ENCODE assay signal across 8 cellular contexts in the genomic region with DNA sequence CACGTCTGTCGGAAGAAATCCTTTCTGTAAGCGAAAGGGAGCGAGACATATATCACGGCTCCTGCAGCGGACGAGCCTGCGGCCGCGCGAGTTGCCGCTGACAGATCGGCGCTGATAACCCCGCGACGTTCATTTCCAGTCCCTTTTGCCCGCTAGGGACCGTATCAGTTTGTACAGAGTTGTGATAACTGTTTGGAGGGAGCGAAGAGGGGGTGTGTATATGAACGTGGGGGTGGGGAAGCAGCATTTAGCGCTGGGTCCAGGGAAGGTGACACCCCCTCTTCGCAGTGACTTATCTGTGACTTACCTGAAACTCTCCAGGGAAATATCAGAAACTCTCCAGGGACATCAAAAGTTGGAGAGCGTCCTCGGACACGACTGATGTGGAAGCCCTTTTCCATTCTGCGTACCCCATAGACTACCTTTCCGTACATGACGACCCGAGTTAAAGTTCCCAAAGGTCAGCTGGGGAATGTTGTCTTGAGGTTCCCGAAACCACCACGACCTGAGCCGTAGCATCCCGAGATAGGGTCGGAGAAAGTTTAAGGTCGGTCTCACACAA. TPM values are rescaled to one million over a fixed set of nuclear protein-coding genes. Genes with fewer than 3 reads are reported as not detected.
DNase-seq lines count a peak whose midpoint lies in the region; ATAC-seq lines count a peak whose summit lies in the region.

No MANE protein-coding gene starts in this region.

- H3K9me3 ChIP-seq in HUES48 (ENCODE audit: control insufficient read depth, insufficient read depth, low read length) = no peaks in the 10 kb centered on the region; the same call in 1 of the 2 replicates
- no peaks in the 10 kb centered on the region for H3K9me3 ChIP-seq in iPS-18a (ENCODE audit: control insufficient read depth, low read depth, low read length)
- H3K9me3 ChIP-seq in thymus (ENCODE audit: control insufficient read depth) = peaks cover 1% of the 10 kb centered on the region

- ATAC-seq in HG03439 (IDR thresholded peaks at IDR 0.05; ENCODE audit: unreplicated experiment) (no peak), GM21825 (IDR thresholded peaks at IDR 0.05; ENCODE audit: unreplicated experiment) (no peak)

- H3K27ac ChIP-seq in HUES48 (ENCODE audit: low read depth, low read length) = no peak overlapping the region
- no peak overlapping the region for H3K27ac ChIP-seq in iPS-18a (ENCODE audit: low read length)
- no peak overlapping the region for H3K27ac ChIP-seq in thymus (ENCODE audit: low read depth)

- WGBS in thymus = 4% methylated on average over 36 of the region's 36 CpGs

- H3K27me3 ChIP-seq in HUES48 (ENCODE audit: control insufficient read depth, insufficient read depth, low read length) = peaks cover 95% of the 10 kb centered on the region
- H3K27me3 ChIP-seq in iPS-18a (ENCODE audit: control insufficient read depth, insufficient read depth, low read length) = peaks cover 100% of the 10 kb centered on the region
- H3K27me3 ChIP-seq in thymus (ENCODE audit: control insufficient read depth, insufficient read depth) = peaks cover 95% of the 10 kb centered on the region

- H3K9ac ChIP-seq in HUES48 (ENCODE audit: low read depth, low read length) (no peak overlapping the region), iPS-18a (ENCODE audit: low read length) (no peak overlapping the region)

- DNase-seq in 8988T = peak; percentile 94
- peak; percentile 15 for DNase-seq in activated gamma-delta T cell (lab: John Stamatoyannopoulos, UW)
- DNase-seq in epidermal melanocyte (ENCODE audit: insufficient read length, low spot score) = no peak

- H3K4me1 ChIP-seq in HUES48 (ENCODE audit: control insufficient read depth, insufficient read depth, low read length) = peaks cover 17% of the 10 kb centered on the region
- H3K4me1 ChIP-seq in iPS-18a (ENCODE audit: control insufficient read depth, low read depth, low read length) = peaks cover 20% of the 10 kb centered on the region
- peaks cover 3% of the 10 kb centered on the region for H3K4me1 ChIP-seq in thymus (ENCODE audit: control insufficient read depth, insufficient read depth, low read length)

- H3K36me3 ChIP-seq in HUES48 (ENCODE audit: control insufficient read depth, insufficient read depth, low read length) (no peaks in the 10 kb centered on the region), iPS-18a (ENCODE audit: control insufficient read depth, low read depth, low read length) (no peaks in the 10 kb centered on the region), thymus (ENCODE audit: control insufficient read depth, insufficient read depth) (no peaks in the 10 kb centered on the region)

- H3K4me3 ChIP-seq in HUES48 (ENCODE audit: low read depth, low read length) (peak overlapping the region; percentile 57), iPS-18a (ENCODE audit: low read length) (peak overlapping the region; percentile 64), thymus (ENCODE audit: low read length) (peak overlapping the region; percentile 19)

RNA-seq across cellular contexts. Expression of a gene that starts 0.9 kb away (rescaled TPM):
- polyA plus RNA-seq in thymus = 2.0 TPM
